ENCODE assay signal across 19 cellular contexts in genomic region chr15:65254237-65254820, GRCh38. TPM values are rescaled to one million over a fixed set of nuclear protein-coding genes. Genes with fewer than 3 reads are reported as not detected.
DNase-seq lines count a peak whose midpoint lies in the region; ATAC-seq and TF ChIP-seq lines count a peak whose summit lies in the region.
"Had no signal": no experiment of that assay in that cellular context is flagged by ENCODE, and none has a peak within 500 bp of the region (broad histone marks: within the 10 kb centered on the region; RNA-seq: fewer than 3 reads in every experiment).

No MANE protein-coding gene starts in this region.

- H3K27me3 ChIP-seq in stomach smooth muscle (ENCODE audit: control insufficient read depth in 1 of 2, insufficient read depth in 2 of 2, low read length in 2 of 2), result no peaks in the 10 kb centered on the region
- H3K27me3 ChIP-seq: pancreas had no signal

- peak overlapping the region; percentile 5 for H3K27ac Mint-ChIP-seq in activated naive CD8-positive, alpha-beta T cell
- H3K27ac Mint-ChIP-seq in activated naive CD8-positive, alpha-beta T cell treated with anti-CD3 and anti-CD28 coated beads, Interleukin-2, amount 50 U/mL, for 24 hours, result no peak overlapping the region
- no peak overlapping the region for H3K27ac Mint-ChIP-seq in activated T-helper 2 cell treated with anti-CD3 and anti-CD28 coated beads, Interferon-gamma antibody, Interleukin-2, Interleukin-4, amounts not matched to agents 10 μg/mL and 5 μg/mL and 100 μg/mL, durations not matched to agents 14 hours and 24 hours and 36 hours
- H3K27ac Mint-ChIP-seq: CD4-positive, alpha-beta T cell; stimulated activated naive CD8-positive, alpha-beta T cell treated with anti-CD3 and anti-CD28 coated beads, Interleukin-15, Interleukin-2, amounts not matched to agents 100 ng/mL and 50 ng/mL, for 24 hours had no signal

- H3K9ac ChIP-seq in stomach smooth muscle (ENCODE audit: low read length in 2 of 2), result peak overlapping the region in 1 of 2 donors; percentile 19

- no peak for DNase-seq in activated naive CD8-positive, alpha-beta T cell treated with anti-CD3 and anti-CD28 coated beads, Interleukin-2, amount 50 U/mL, for 24 hours
- peak; percentile 20 for DNase-seq in fibroblast of the aortic adventitia (ENCODE audit: low read depth)
- DNase-seq in activated T-helper 2 cell treated with anti-CD3 and anti-CD28 coated beads, Interferon-gamma antibody, Interleukin-2, Interleukin-4, amounts not matched to agents 10 μg/mL and 5 μg/mL and 100 μg/mL, durations not matched to agents 14 hours and 24 hours and 36 hours (ENCODE audit: low spot score), result no peak
- DNase-seq: activated CD4-positive, CD25-positive, alpha-beta regulatory T cell; activated effector memory CD4-positive, alpha-beta T cell treated with anti-CD3 and anti-CD28 coated beads, Interleukin-2, amount 50 U/mL, for 16 hours; CD4-positive, alpha-beta T cell; erythroblast; KBM-7; pancreas; stimulated activated CD4-positive, alpha-beta T cell treated with anti-CD3 and anti-CD28 coated beads, Interleukin-12 subunit alpha, Interleukin-12 subunit beta, amount 100 ng/mL, for 4 hours; T-helper 2 cell had no signal

- no peak for ATAC-seq in activated naive CD8-positive, alpha-beta T cell treated with anti-CD3 and anti-CD28 coated beads, Interleukin-2, amount 50 U/mL, for 24 hours
- ATAC-seq in HG03457 (IDR thresholded peaks at IDR 0.05; ENCODE audit: unreplicated experiment), result no peak
- ATAC-seq: pancreas had no signal

- no peaks in the 10 kb centered on the region for H3K9me3 Mint-ChIP-seq in activated naive CD8-positive, alpha-beta T cell (ENCODE audit: low read depth)
- H3K9me3 Mint-ChIP-seq in activated naive CD8-positive, alpha-beta T cell treated with anti-CD3 and anti-CD28 coated beads, Interleukin-2, amount 50 U/mL, for 24 hours, result no peaks in the 10 kb centered on the region
- no peaks in the 10 kb centered on the region for H3K9me3 Mint-ChIP-seq in activated T-helper 2 cell treated with anti-CD3 and anti-CD28 coated beads, Interferon-gamma antibody, Interleukin-2, Interleukin-4, amounts not matched to agents 10 μg/mL and 5 μg/mL and 100 μg/mL, durations not matched to agents 14 hours and 24 hours and 36 hours
- H3K9me3 Mint-ChIP-seq: CD4-positive, alpha-beta T cell; stimulated activated naive CD8-positive, alpha-beta T cell treated with anti-CD3 and anti-CD28 coated beads, Interleukin-15, Interleukin-2, amounts not matched to agents 100 ng/mL and 50 ng/mL, for 24 hours had no signal

- intact Hi-C loops in activated T-helper 2 cell treated with anti-CD3 and anti-CD28 coated beads, Interferon-gamma antibody, Interleukin-2, Interleukin-4, amounts not matched to agents 10 μg/mL and 5 μg/mL and 100 μg/mL, durations not matched to agents 14 hours and 24 hours and 36 hours (cut with micrococcal nuclease), result no loop called here

- H3K36me3 ChIP-seq in stomach smooth muscle (ENCODE audit: control insufficient read depth in 2 of 2, insufficient read depth in 2 of 2, low read length in 2 of 2), result no peaks in the 10 kb centered on the region

- H3K4me1 Mint-ChIP-seq in activated naive CD8-positive, alpha-beta T cell (ENCODE audit: low read depth), result peaks cover 16% of the 10 kb centered on the region
- peaks cover 16% of the 10 kb centered on the region for H3K4me1 Mint-ChIP-seq in activated naive CD8-positive, alpha-beta T cell treated with anti-CD3 and anti-CD28 coated beads, Interleukin-2, amount 50 U/mL, for 24 hours
- H3K4me1 Mint-ChIP-seq in activated T-helper 2 cell treated with anti-CD3 and anti-CD28 coated beads, Interferon-gamma antibody, Interleukin-2, Interleukin-4, amounts not matched to agents 10 μg/mL and 5 μg/mL and 100 μg/mL, durations not matched to agents 14 hours and 24 hours and 36 hours (ENCODE audit: low read depth), result peaks cover 7% of the 10 kb centered on the region

- H3K4me1 ChIP-seq in stomach smooth muscle (ENCODE audit: control insufficient read depth, insufficient read depth, low read length), result peaks cover 39% of the 10 kb centered on the region

- peaks cover 10% of the 10 kb centered on the region for H3K36me3 Mint-ChIP-seq in activated naive CD8-positive, alpha-beta T cell
- H3K36me3 Mint-ChIP-seq in activated naive CD8-positive, alpha-beta T cell treated with anti-CD3 and anti-CD28 coated beads, Interleukin-2, amount 50 U/mL, for 24 hours (ENCODE audit: low read depth), result peaks cover 17% of the 10 kb centered on the region
- peaks cover 14% of the 10 kb centered on the region for H3K36me3 Mint-ChIP-seq in activated T-helper 2 cell treated with anti-CD3 and anti-CD28 coated beads, Interferon-gamma antibody, Interleukin-2, Interleukin-4, amounts not matched to agents 10 μg/mL and 5 μg/mL and 100 μg/mL, durations not matched to agents 14 hours and 24 hours and 36 hours (ENCODE audit: low read depth)

- H3K4me3 Mint-ChIP-seq in activated naive CD8-positive, alpha-beta T cell, result no peak overlapping the region
- no peak overlapping the region for H3K4me3 Mint-ChIP-seq in activated naive CD8-positive, alpha-beta T cell treated with anti-CD3 and anti-CD28 coated beads, Interleukin-2, amount 50 U/mL, for 24 hours
- H3K4me3 Mint-ChIP-seq in activated T-helper 2 cell treated with anti-CD3 and anti-CD28 coated beads, Interferon-gamma antibody, Interleukin-2, Interleukin-4, amounts not matched to agents 10 μg/mL and 5 μg/mL and 100 μg/mL, durations not matched to agents 14 hours and 24 hours and 36 hours (ENCODE audit: low read depth), result no peak overlapping the region
- H3K4me3 Mint-ChIP-seq: CD4-positive, alpha-beta T cell; stimulated activated naive CD8-positive, alpha-beta T cell treated with anti-CD3 and anti-CD28 coated beads, Interleukin-15, Interleukin-2, amounts not matched to agents 100 ng/mL and 50 ng/mL, for 24 hours had no signal

- H3K4me3 ChIP-seq in fibroblast of the aortic adventitia (ENCODE audit: low read depth, low read length) (no peak overlapping the region), stomach smooth muscle (ENCODE audit: low read length in 2 of 2) (peak overlapping the region; percentile 41 to 44)
- H3K4me3 ChIP-seq: pancreas had no signal

- peak overlapping the region; percentile 64 for H3K27ac ChIP-seq in stomach smooth muscle (ENCODE audit: low read length)
- H3K27ac ChIP-seq: HL-60, pancreas had no signal

- H3K27me3 Mint-ChIP-seq in activated naive CD8-positive, alpha-beta T cell, result no peaks in the 10 kb centered on the region
- no peaks in the 10 kb centered on the region for H3K27me3 Mint-ChIP-seq in activated naive CD8-positive, alpha-beta T cell treated with anti-CD3 and anti-CD28 coated beads, Interleukin-2, amount 50 U/mL, for 24 hours
- H3K27me3 Mint-ChIP-seq in activated T-helper 2 cell treated with anti-CD3 and anti-CD28 coated beads, Interferon-gamma antibody, Interleukin-2, Interleukin-4, amounts not matched to agents 10 μg/mL and 5 μg/mL and 100 μg/mL, durations not matched to agents 14 hours and 24 hours and 36 hours (ENCODE audit: low read depth), result no peaks in the 10 kb centered on the region
- H3K27me3 Mint-ChIP-seq: CD4-positive, alpha-beta T cell; stimulated activated naive CD8-positive, alpha-beta T cell treated with anti-CD3 and anti-CD28 coated beads, Interleukin-15, Interleukin-2, amounts not matched to agents 100 ng/mL and 50 ng/mL, for 24 hours had no signal

- TF ChIP-seq CTCF in fibroblast of the aortic adventitia (IDR thresholded peaks at IDR 0.05; ENCODE audit: insufficient read depth, low read length), result no peak

- H3K9me3 ChIP-seq in stomach smooth muscle (ENCODE audit: control insufficient read depth in 2 of 2, low read length in 2 of 2), result no peaks in the 10 kb centered on the region
- H3K9me3 ChIP-seq: pancreas had no signal

RNA-seq across cellular contexts. Expression of gene PARP16, which starts 32.4 kb away (rescaled TPM):
- total RNA-seq in fibroblast of the aortic adventitia (ENCODE audit: low replicate concordance), result 2.0 and 4.7 TPM in 2 replicates
- total RNA-seq in activated T-helper 2 cell treated with anti-CD3 and anti-CD28 coated beads, Interferon-gamma antibody, Interleukin-2, Interleukin-4, amounts not matched to agents 10 μg/mL and 5 μg/mL and 100 μg/mL, durations not matched to agents 14 hours and 24 hours and 36 hours, result 11.0 and 11.5 TPM in 2 replicates

RNA-seq across cellular contexts. Expression of gene RNU5A-1, which starts 41.5 kb away (rescaled TPM):
- not detected in 2 replicates for total RNA-seq in fibroblast of the aortic adventitia (ENCODE audit: low replicate concordance)
- not detected in 2 replicates for total RNA-seq in activated T-helper 2 cell treated with anti-CD3 and anti-CD28 coated beads, Interferon-gamma antibody, Interleukin-2, Interleukin-4, amounts not matched to agents 10 μg/mL and 5 μg/mL and 100 μg/mL, durations not matched to agents 14 hours and 24 hours and 36 hours
- total RNA-seq: CD4-positive, alpha-beta T cell; Daoy; mucosa of gallbladder; pancreas; urinary bladder had no signal

RNA-seq across cellular contexts. Expression of gene CILP, which starts 43.1 kb away (rescaled TPM):
- total RNA-seq in fibroblast of the aortic adventitia (ENCODE audit: low replicate concordance), result under 0.01 and 0.16 TPM in 2 replicates
- total RNA-seq in activated T-helper 2 cell treated with anti-CD3 and anti-CD28 coated beads, Interferon-gamma antibody, Interleukin-2, Interleukin-4, amounts not matched to agents 10 μg/mL and 5 μg/mL and 100 μg/mL, durations not matched to agents 14 hours and 24 hours and 36 hours, result 0.05 TPM in 1 of 2 replicates, not detected in the other
- total RNA-seq: Daoy had no signal

RNA-seq across cellular contexts. Expression of gene RNU5B-1, which starts 50.1 kb away (rescaled TPM):
- not detected in 2 replicates for total RNA-seq in fibroblast of the aortic adventitia (ENCODE audit: low replicate concordance)
- not detected in 2 replicates for total RNA-seq in activated T-helper 2 cell treated with anti-CD3 and anti-CD28 coated beads, Interferon-gamma antibody, Interleukin-2, Interleukin-4, amounts not matched to agents 10 μg/mL and 5 μg/mL and 100 μg/mL, durations not matched to agents 14 hours and 24 hours and 36 hours
- total RNA-seq: Daoy had no signal
